In genomic region chr7:132490474-132490873, GRCh38 we compare ENCODE assay signal across 26 cellular contexts.
"Had no signal": no experiment of that assay in that cellular context is flagged by ENCODE, and none has a peak within 500 bp of the region (broad histone marks: within the 10 kb centered on the region; RNA-seq: fewer than 3 reads in every experiment).

No MANE protein-coding gene starts in this region.

- DNase-seq: naive B cell; nephron progenitor cell; occipital lobe; ovary; psoas muscle; right cardiac atrium; right lobe of liver; sigmoid colon; small intestine; stimulated activated CD4-positive, alpha-beta T cell treated with anti-CD3 and anti-CD28 coated beads, Interleukin-15, amount 100 ng/mL, for 24 hours; stimulated activated CD4-positive, alpha-beta T cell treated with anti-CD3 and anti-CD28 coated beads, Interleukin-2, amount 100 ng/mL, for 24 hours; stimulated activated CD4-positive, alpha-beta T cell treated with anti-CD3 and anti-CD28 coated beads, Interleukin-2, amount 100 ng/mL, for 48 hours; stimulated activated CD4-positive, alpha-beta T cell treated with anti-CD3 and anti-CD28 coated beads, Interleukin-4, amount 100 ng/mL, for 24 hours; stimulated activated naive B cell treated with anti-CD40 and anti-IgM and Interleukin-4, amounts not matched to agents 10 μg/mL and 1 μg/mL and 100 μg/mL, for 72 hours; stimulated activated naive CD4-positive, alpha-beta T cell treated with Interleukin-2 at 50 U/mL for 16 hours; stomach; thyroid gland; upper lobe of right lung; uterus had no signal

- H3K36me3 ChIP-seq: ovary, right lobe of liver, sigmoid colon, stomach, thoracic aorta, thyroid gland, tibial nerve, upper lobe of right lung, uterus had no signal

- H3K27ac ChIP-seq: ovary, parathyroid adenoma, psoas muscle, right lobe of liver, sigmoid colon, stomach, thoracic aorta, thyroid gland, tibial nerve, upper lobe of right lung, uterus had no signal

- H3K27me3 Mint-ChIP-seq: naive thymus-derived CD8-positive, alpha-beta T cell; progenitor cell of endocrine pancreas had no signal

- ATAC-seq: psoas muscle; right cardiac atrium; right lobe of liver; stimulated activated effector memory CD8-positive, alpha-beta T cell treated with anti-CD3 and anti-CD28 coated beads, Interleukin-12 subunit alpha, Interleukin-12 subunit beta, amount 100 ng/mL, for 72 hours; stimulated activated naive B cell treated with anti-CD40 and anti-IgM and Interleukin-4, amounts not matched to agents 10 μg/mL and 1 μg/mL and 100 μg/mL, for 72 hours had no signal

- H3K79me2 ChIP-seq: parathyroid adenoma had no signal

- H3K36me3 Mint-ChIP-seq: naive B cell; naive thymus-derived CD8-positive, alpha-beta T cell; stimulated activated effector memory CD8-positive, alpha-beta T cell treated with anti-CD3 and anti-CD28 coated beads, Interleukin-12 subunit alpha, Interleukin-12 subunit beta, amount 100 ng/mL, for 72 hours; stimulated activated naive B cell treated with anti-CD40 and anti-IgM and Interleukin-4, amounts not matched to agents 10 μg/mL and 1 μg/mL and 100 μg/mL, for 72 hours had no signal

- H2AFZ ChIP-seq: parathyroid adenoma had no signal

- H3K4me1 ChIP-seq: parathyroid adenoma, psoas muscle, right lobe of liver, upper lobe of right lung had no signal

- H3K9me3 Mint-ChIP-seq: naive thymus-derived CD8-positive, alpha-beta T cell; neural crest cell; stimulated activated effector memory CD8-positive, alpha-beta T cell treated with anti-CD3 and anti-CD28 coated beads, Interleukin-12 subunit alpha, Interleukin-12 subunit beta, amount 100 ng/mL, for 72 hours; stimulated activated naive B cell treated with anti-CD40 and anti-IgM and Interleukin-4, amounts not matched to agents 10 μg/mL and 1 μg/mL and 100 μg/mL, for 72 hours had no signal

- H3K9ac ChIP-seq: parathyroid adenoma had no signal

- H3K4me3 ChIP-seq: ovary, psoas muscle, right lobe of liver, sigmoid colon, stomach, thoracic aorta, thyroid gland, tibial nerve, upper lobe of right lung, uterus had no signal

- H3K9me3 ChIP-seq: ovary, psoas muscle, right lobe of liver, sigmoid colon, stomach, thoracic aorta, thyroid gland, tibial nerve, upper lobe of right lung, uterus had no signal

- H3K27me3 ChIP-seq: ovary, right lobe of liver, sigmoid colon, stomach, thyroid gland, tibial nerve, upper lobe of right lung, uterus had no signal

- H3K4me1 Mint-ChIP-seq: naive B cell; stimulated activated naive B cell treated with anti-CD40 and anti-IgM and Interleukin-4, amounts not matched to agents 10 μg/mL and 1 μg/mL and 100 μg/mL, for 72 hours had no signal

- FAIRE-seq: small intestine had no signal

- H3K27ac Mint-ChIP-seq: naive B cell; nephron progenitor cell; progenitor cell of endocrine pancreas; stimulated activated effector memory CD8-positive, alpha-beta T cell treated with anti-CD3 and anti-CD28 coated beads, Interleukin-12 subunit alpha, Interleukin-12 subunit beta, amount 100 ng/mL, for 72 hours; stimulated activated naive B cell treated with anti-CD40 and anti-IgM and Interleukin-4, amounts not matched to agents 10 μg/mL and 1 μg/mL and 100 μg/mL, for 72 hours had no signal

- H3K4me3 Mint-ChIP-seq: naive B cell; nephron progenitor cell; neural crest cell; stimulated activated effector memory CD8-positive, alpha-beta T cell treated with anti-CD3 and anti-CD28 coated beads, Interleukin-12 subunit alpha, Interleukin-12 subunit beta, amount 100 ng/mL, for 72 hours; stimulated activated naive B cell treated with anti-CD40 and anti-IgM and Interleukin-4, amounts not matched to agents 10 μg/mL and 1 μg/mL and 100 μg/mL, for 72 hours had no signal
